2 cellular contexts compared by ENCODE assay signal in the genomic region with DNA sequence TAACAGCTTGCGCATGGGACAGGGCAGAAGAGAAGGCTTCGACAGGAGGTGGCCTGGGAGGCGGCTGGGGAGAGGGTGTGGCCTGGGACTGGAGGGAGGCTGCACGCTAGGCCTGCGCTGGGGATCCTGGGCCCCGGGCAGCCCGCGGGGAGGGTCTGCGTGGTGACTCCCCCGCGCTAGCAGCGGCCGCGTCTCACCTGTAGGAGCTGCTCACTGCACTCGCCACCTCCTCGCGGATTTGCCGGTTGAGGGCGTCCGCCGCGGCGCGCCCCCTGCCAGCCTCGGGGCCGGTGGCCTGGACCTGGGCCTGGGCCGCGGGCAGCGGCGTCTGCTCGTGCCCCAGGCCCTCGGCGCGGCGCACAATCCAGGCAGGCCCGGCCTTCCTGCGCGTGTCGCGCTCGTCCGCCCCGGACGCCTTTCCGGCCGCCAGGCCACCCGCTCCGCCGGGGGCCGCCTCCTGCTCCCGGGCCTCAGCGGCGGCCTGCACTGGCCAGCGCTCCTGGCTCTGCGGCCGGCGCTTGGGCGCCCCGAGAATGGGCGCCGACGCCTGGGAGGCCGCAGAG.
TF ChIP-seq lines count a peak whose summit lies in the region.

No MANE protein-coding gene starts in this region.

TF ChIP-seq in SK-N-SH, 30 proteins besides CTCF, POLR2A, EP300 and RAD21:
- TF ChIP-seq, protein P1, sequence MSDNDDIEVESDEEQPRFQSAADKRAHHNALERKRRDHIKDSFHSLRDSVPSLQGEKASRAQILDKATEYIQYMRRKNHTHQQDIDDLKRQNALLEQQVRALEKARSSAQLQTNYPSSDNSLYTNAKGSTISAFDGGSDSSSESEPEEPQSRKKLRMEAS (IDR thresholded peaks at IDR 0.05; ENCODE audit: low read depth), result peak; percentile 7; the same call in 1 of the 2 replicates
- TF ChIP-seq YY1 (IDR thresholded peaks at IDR 0.05; ENCODE audit: low read depth), result no peak
- TF ChIP-seq, protein P2, sequence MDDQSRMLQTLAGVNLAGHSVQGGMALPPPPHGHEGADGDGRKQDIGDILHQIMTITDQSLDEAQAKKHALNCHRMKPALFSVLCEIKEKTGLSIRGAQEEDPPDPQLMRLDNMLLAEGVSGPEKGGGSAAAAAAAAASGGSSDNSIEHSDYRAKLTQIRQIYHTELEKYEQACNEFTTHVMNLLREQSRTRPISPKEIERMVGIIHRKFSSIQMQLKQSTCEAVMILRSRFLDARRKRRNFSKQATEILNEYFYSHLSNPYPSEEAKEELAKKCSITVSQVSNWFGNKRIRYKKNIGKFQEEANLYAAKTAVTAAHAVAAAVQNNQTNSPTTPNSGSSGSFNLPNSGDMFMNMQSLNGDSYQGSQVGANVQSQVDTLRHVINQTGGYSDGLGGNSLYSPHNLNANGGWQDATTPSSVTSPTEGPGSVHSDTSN (IDR thresholded peaks at IDR 0.05), result no peak

TF ChIP-seq in endothelial cell of umbilical vein, 7 proteins besides CTCF, POLR2A, EP300 and RAD21:
- TF ChIP-seq, protein P1 (IDR thresholded peaks at IDR 0.05; ENCODE audit: insufficient read depth, insufficient read length), result no peak
- no peak for TF ChIP-seq POLR2AphosphoS5 (IDR thresholded peaks at IDR 0.05; ENCODE audit: insufficient read depth, low read depth, low read length)
- TF ChIP-seq MYC (IDR thresholded peaks at IDR 0.05; ENCODE audit: low read depth, low read length), result no peak
- TF ChIP-seq JUN (IDR thresholded peaks at IDR 0.05; ENCODE audit: borderline replicate concordance, insufficient read depth, insufficient read length, low read depth), result no peak
- TF ChIP-seq GATA2 (IDR thresholded peaks at IDR 0.05; ENCODE audit: insufficient read depth, insufficient read length, low read depth, low read length), result no peak
- no peak for TF ChIP-seq FOS (IDR thresholded peaks at IDR 0.05; ENCODE audit: borderline replicate concordance, insufficient read depth, low read length)
